ENCODE assay signal across 1 cellular context in genomic region chr7:20214787-20215669, GRCh38.
TF ChIP-seq lines count a peak whose summit lies in the region.

No MANE protein-coding gene starts in this region.

TF ChIP-seq in K562, 482 proteins besides CTCF, POLR2A, EP300 and RAD21 (continued from another document and continues in another):
- TF ChIP-seq, protein P1, sequence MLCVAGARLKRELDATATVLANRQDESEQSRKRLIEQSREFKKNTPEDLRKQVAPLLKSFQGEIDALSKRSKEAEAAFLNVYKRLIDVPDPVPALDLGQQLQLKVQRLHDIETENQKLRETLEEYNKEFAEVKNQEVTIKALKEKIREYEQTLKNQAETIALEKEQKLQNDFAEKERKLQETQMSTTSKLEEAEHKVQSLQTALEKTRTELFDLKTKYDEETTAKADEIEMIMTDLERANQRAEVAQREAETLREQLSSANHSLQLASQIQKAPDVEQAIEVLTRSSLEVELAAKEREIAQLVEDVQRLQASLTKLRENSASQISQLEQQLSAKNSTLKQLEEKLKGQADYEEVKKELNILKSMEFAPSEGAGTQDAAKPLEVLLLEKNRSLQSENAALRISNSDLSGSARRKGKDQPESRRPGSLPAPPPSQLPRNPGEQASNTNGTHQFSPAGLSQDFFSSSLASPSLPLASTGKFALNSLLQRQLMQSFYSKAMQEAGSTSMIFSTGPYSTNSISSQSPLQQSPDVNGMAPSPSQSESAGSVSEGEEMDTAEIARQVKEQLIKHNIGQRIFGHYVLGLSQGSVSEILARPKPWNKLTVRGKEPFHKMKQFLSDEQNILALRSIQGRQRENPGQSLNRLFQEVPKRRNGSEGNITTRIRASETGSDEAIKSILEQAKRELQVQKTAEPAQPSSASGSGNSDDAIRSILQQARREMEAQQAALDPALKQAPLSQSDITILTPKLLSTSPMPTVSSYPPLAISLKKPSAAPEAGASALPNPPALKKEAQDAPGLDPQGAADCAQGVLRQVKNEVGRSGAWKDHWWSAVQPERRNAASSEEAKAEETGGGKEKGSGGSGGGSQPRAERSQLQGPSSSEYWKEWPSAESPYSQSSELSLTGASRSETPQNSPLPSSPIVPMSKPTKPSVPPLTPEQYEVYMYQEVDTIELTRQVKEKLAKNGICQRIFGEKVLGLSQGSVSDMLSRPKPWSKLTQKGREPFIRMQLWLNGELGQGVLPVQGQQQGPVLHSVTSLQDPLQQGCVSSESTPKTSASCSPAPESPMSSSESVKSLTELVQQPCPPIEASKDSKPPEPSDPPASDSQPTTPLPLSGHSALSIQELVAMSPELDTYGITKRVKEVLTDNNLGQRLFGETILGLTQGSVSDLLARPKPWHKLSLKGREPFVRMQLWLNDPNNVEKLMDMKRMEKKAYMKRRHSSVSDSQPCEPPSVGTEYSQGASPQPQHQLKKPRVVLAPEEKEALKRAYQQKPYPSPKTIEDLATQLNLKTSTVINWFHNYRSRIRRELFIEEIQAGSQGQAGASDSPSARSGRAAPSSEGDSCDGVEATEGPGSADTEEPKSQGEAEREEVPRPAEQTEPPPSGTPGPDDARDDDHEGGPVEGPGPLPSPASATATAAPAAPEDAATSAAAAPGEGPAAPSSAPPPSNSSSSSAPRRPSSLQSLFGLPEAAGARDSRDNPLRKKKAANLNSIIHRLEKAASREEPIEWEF (CRISPR knock-in tag; IDR thresholded peaks at IDR 0.05), result no peak
- TF ChIP-seq, protein P2, sequence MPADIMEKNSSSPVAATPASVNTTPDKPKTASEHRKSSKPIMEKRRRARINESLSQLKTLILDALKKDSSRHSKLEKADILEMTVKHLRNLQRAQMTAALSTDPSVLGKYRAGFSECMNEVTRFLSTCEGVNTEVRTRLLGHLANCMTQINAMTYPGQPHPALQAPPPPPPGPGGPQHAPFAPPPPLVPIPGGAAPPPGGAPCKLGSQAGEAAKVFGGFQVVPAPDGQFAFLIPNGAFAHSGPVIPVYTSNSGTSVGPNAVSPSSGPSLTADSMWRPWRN (IDR thresholded peaks at IDR 0.05; ENCODE audit: low read depth), result no peak; the same call in 1 of the 2 replicates
- no peak for TF ChIP-seq ZC3H8 (IDR thresholded peaks at IDR 0.05)
- no peak for TF ChIP-seq MTA1 (IDR thresholded peaks at IDR 0.05; ENCODE audit: borderline replicate concordance)
- TF ChIP-seq ZNF764 (CRISPR knock-in tag; IDR thresholded peaks at IDR 0.05; ENCODE audit: low read depth), result no peak
- no peak for TF ChIP-seq ADNP (tag; IDR thresholded peaks at IDR 0.05)
- no peak for TF ChIP-seq CGGBP1 (CRISPR knock-in tag; IDR thresholded peaks at IDR 0.05)
- peak; percentile 66 for TF ChIP-seq PKNOX1 (IDR thresholded peaks at IDR 0.05)
- no peak for TF ChIP-seq MECOM (CRISPR knock-in tag; IDR thresholded peaks at IDR 0.05)
- TF ChIP-seq, protein P3, sequence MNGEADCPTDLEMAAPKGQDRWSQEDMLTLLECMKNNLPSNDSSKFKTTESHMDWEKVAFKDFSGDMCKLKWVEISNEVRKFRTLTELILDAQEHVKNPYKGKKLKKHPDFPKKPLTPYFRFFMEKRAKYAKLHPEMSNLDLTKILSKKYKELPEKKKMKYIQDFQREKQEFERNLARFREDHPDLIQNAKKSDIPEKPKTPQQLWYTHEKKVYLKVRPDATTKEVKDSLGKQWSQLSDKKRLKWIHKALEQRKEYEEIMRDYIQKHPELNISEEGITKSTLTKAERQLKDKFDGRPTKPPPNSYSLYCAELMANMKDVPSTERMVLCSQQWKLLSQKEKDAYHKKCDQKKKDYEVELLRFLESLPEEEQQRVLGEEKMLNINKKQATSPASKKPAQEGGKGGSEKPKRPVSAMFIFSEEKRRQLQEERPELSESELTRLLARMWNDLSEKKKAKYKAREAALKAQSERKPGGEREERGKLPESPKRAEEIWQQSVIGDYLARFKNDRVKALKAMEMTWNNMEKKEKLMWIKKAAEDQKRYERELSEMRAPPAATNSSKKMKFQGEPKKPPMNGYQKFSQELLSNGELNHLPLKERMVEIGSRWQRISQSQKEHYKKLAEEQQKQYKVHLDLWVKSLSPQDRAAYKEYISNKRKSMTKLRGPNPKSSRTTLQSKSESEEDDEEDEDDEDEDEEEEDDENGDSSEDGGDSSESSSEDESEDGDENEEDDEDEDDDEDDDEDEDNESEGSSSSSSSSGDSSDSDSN (IDR thresholded peaks at IDR 0.05; ENCODE audit: borderline replicate concordance in 1 of 2, low read depth in 2 of 2, low read length in 2 of 2), result no peak
- no peak for TF ChIP-seq ZNF239 (CRISPR knock-in tag; IDR thresholded peaks at IDR 0.05)
- no peak for TF ChIP-seq ZHX1 (conservative IDR thresholded peaks at IDR 0.05; ENCODE audit: low read length)
- no peak for TF ChIP-seq ZNF174 (CRISPR knock-in tag; IDR thresholded peaks at IDR 0.05)
- TF ChIP-seq MTA3 (IDR thresholded peaks at IDR 0.05; ENCODE audit: borderline replicate concordance), result no peak
- no peak for TF ChIP-seq SOX6 (IDR thresholded peaks at IDR 0.05)
- TF ChIP-seq PRMT5 (CRISPR knock-in tag; IDR thresholded peaks at IDR 0.05), result no peak
- TF ChIP-seq CHD1 (IDR thresholded peaks at IDR 0.05; ENCODE audit: low read length), result no peak
- peak; percentile 52; the same call in 1 of the 2 replicates for TF ChIP-seq CREM (IDR thresholded peaks at IDR 0.05; ENCODE audit: low read depth)
- TF ChIP-seq ZNF609 (CRISPR knock-in tag; IDR thresholded peaks at IDR 0.05; ENCODE audit: borderline replicate concordance), result no peak
- TF ChIP-seq BMI1 (IDR thresholded peaks at IDR 0.05; ENCODE audit: low read length), result no peak
- no peak for TF ChIP-seq YY1 (IDR thresholded peaks at IDR 0.05; ENCODE audit: borderline replicate concordance in 1 of 3, control insufficient read depth in 1 of 3, extremely low read depth in 1 of 3, insufficient read depth in 3 of 3, insufficient read length in 1 of 3, insufficient replicate concordance in 2 of 3, low read depth in 1 of 3, low read length in 2 of 3)
- peak; percentile 90 for TF ChIP-seq DACH1 (IDR thresholded peaks at IDR 0.05; ENCODE audit: partially characterized antibody)
- no peak for TF ChIP-seq STAG1 (CRISPR knock-in tag; IDR thresholded peaks at IDR 0.05; ENCODE audit: borderline replicate concordance)
- no peak for TF ChIP-seq ZBTB8A (IDR thresholded peaks at IDR 0.05; ENCODE audit: partially characterized antibody)
- TF ChIP-seq, protein P4, sequence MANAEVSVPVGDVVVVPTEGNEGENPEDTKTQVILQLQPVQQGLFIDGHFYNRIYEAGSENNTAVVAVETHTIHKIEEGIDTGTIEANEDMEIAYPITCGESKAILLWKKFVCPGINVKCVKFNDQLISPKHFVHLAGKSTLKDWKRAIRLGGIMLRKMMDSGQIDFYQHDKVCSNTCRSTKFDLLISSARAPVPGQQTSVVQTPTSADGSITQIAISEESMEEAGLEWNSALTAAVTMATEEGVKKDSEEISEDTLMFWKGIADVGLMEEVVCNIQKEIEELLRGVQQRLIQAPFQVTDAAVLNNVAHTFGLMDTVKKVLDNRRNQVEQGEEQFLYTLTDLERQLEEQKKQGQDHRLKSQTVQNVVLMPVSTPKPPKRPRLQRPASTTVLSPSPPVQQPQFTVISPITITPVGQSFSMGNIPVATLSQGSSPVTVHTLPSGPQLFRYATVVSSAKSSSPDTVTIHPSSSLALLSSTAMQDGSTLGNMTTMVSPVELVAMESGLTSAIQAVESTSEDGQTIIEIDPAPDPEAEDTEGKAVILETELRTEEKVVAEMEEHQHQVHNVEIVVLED (CRISPR knock-in tag; IDR thresholded peaks at IDR 0.05), result no peak
- TF ChIP-seq CBFB (CRISPR knock-in tag; IDR thresholded peaks at IDR 0.05), result no peak
- TF ChIP-seq FOXA1 (IDR thresholded peaks at IDR 0.05; ENCODE audit: borderline replicate concordance), result no peak
- TF ChIP-seq, protein P5, sequence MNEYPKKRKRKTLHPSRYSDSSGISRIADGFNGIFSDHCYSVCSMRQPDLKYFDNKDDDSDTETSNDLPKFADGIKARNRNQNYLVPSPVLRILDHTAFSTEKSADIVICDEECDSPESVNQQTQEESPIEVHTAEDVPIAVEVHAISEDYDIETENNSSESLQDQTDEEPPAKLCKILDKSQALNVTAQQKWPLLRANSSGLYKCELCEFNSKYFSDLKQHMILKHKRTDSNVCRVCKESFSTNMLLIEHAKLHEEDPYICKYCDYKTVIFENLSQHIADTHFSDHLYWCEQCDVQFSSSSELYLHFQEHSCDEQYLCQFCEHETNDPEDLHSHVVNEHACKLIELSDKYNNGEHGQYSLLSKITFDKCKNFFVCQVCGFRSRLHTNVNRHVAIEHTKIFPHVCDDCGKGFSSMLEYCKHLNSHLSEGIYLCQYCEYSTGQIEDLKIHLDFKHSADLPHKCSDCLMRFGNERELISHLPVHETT (CRISPR knock-in tag; conservative IDR thresholded peaks at IDR 0.05 in 1 of 2, IDR thresholded peaks at IDR 0.05 in 1 of 2), result 0 out of 4 replicates have a peak, but pooled peaks of 1 of the 2 experiments have one; percentile 54
- TF ChIP-seq SMARCB1 (IDR thresholded peaks at IDR 0.05; ENCODE audit: insufficient read length, low read depth), result no peak
- no peak for TF ChIP-seq HCFC1 (IDR thresholded peaks at IDR 0.05; ENCODE audit: low read depth, low read length)
- no peak for TF ChIP-seq GTF2A2 (tag; IDR thresholded peaks at IDR 0.05)
- no peak for TF ChIP-seq GABPA (tag; conservative IDR thresholded peaks at IDR 0.05; ENCODE audit: low read depth)
- TF ChIP-seq, protein P6, sequence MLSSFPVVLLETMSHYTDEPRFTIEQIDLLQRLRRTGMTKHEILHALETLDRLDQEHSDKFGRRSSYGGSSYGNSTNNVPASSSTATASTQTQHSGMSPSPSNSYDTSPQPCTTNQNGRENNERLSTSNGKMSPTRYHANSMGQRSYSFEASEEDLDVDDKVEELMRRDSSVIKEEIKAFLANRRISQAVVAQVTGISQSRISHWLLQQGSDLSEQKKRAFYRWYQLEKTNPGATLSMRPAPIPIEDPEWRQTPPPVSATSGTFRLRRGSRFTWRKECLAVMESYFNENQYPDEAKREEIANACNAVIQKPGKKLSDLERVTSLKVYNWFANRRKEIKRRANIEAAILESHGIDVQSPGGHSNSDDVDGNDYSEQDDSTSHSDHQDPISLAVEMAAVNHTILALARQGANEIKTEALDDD (IDR thresholded peaks at IDR 0.05), result peak; percentile 74
- TF ChIP-seq MAFK (IDR thresholded peaks at IDR 0.05; ENCODE audit: low read length), result no peak; the same call in 1 of the 2 replicates
- TF ChIP-seq ELF4 (CRISPR knock-in tag; IDR thresholded peaks at IDR 0.05), result no peak
- TF ChIP-seq SETDB1 (IDR thresholded peaks at IDR 0.05; ENCODE audit: low read length), result no peak
